14 cellular contexts compared by ENCODE assay signal in the genomic region with DNA sequence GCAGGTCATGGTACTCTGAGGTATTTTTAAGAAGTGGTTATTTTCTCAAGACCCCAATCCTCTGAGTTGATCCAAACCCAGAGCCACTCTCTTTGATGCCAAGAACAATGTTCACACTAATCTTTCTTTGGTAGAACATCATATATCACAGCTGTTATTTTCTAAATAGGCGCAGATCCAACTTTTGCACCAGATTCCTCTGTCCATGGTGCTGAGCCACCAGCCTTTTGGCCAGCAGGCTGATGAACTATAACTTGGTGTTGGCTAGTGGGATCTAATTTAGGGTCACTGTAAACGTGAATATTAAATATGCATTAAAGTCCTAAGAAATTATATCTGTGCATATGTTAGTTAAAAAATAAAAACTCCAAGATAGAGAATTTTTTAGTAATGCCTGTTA. TPM values are rescaled to one million over a fixed set of nuclear protein-coding genes. Genes with fewer than 3 reads are reported as not detected.
DNase-seq lines count a peak whose midpoint lies in the region; ATAC-seq and TF ChIP-seq lines count a peak whose summit lies in the region.
"Had no signal": no experiment of that assay in that cellular context is flagged by ENCODE, and none has a peak within 500 bp of the region (broad histone marks: within the 10 kb centered on the region; RNA-seq: fewer than 3 reads in every experiment).

No MANE protein-coding gene starts in this region.

- POLR2A ChIA-PET in activated CD4-positive, alpha-beta memory T cell treated with anti-CD3 and anti-CD28 coated beads for 36 hours (lab: Charles Lee) = no interaction called here
- POLR2A ChIA-PET in activated CD4-positive, alpha-beta memory T cell treated with anti-CD3 and anti-CD28 coated beads, Interleukin-2, amount 10 ng/mL, durations not matched to agents 7 days and 5 days (lab: Charles Lee) = no interaction called here

- H3K4me1 ChIP-seq in Peyer's patch = no peaks in the 10 kb centered on the region

- TF ChIP-seq CTCF in brain microvascular endothelial cell (IDR thresholded peaks at IDR 0.05; ENCODE audit: low read depth, low read length, missing control alignments) (no peak), Peyer's patch (IDR thresholded peaks at IDR 0.05) (no peak)

- ATAC-seq in HG03175 (IDR thresholded peaks at IDR 0.05; ENCODE audit: unreplicated experiment) = no peak
- ATAC-seq: T-cell had no signal

- H3K27me3 ChIP-seq in brain microvascular endothelial cell (replicated peaks) (no peaks in the 10 kb centered on the region), Peyer's patch (no peaks in the 10 kb centered on the region)

- H3K4me3 Mint-ChIP-seq in activated CD4-positive, alpha-beta memory T cell treated with anti-CD3 and anti-CD28 coated beads for 36 hours = no peak overlapping the region
- no peak overlapping the region for H3K4me3 Mint-ChIP-seq in activated CD4-positive, alpha-beta memory T cell treated with anti-CD3 and anti-CD28 coated beads, Interleukin-2, amount 10 ng/mL, durations not matched to agents 7 days and 5 days
- H3K4me3 Mint-ChIP-seq: immature natural killer cell, T-cell had no signal

- H3K36me3 Mint-ChIP-seq in activated CD4-positive, alpha-beta memory T cell treated with anti-CD3 and anti-CD28 coated beads for 36 hours = peaks cover 27% of the 10 kb centered on the region
- H3K36me3 Mint-ChIP-seq in activated CD4-positive, alpha-beta memory T cell treated with anti-CD3 and anti-CD28 coated beads, Interleukin-2, amount 10 ng/mL, durations not matched to agents 7 days and 5 days (ENCODE audit: low read depth) = peaks cover 47% of the 10 kb centered on the region

- H3K27ac Mint-ChIP-seq in activated CD4-positive, alpha-beta memory T cell treated with anti-CD3 and anti-CD28 coated beads for 36 hours = no peak overlapping the region
- H3K27ac Mint-ChIP-seq in activated CD4-positive, alpha-beta memory T cell treated with anti-CD3 and anti-CD28 coated beads, Interleukin-2, amount 10 ng/mL, durations not matched to agents 7 days and 5 days = no peak overlapping the region
- H3K27ac Mint-ChIP-seq: immature natural killer cell had no signal

- in situ Hi-C loops in brain microvascular endothelial cell (cut with HindIII; ENCODE audit: low pct_ligation_motif_present, low sequenced_read_pairs) = no loop called here

- CTCF ChIA-PET in activated CD4-positive, alpha-beta memory T cell treated with anti-CD3 and anti-CD28 coated beads for 36 hours (lab: Charles Lee) = no interaction called here
- CTCF ChIA-PET in activated CD4-positive, alpha-beta memory T cell treated with anti-CD3 and anti-CD28 coated beads, Interleukin-2, amount 10 ng/mL, durations not matched to agents 7 days and 5 days (lab: Charles Lee) = interaction anchor here (0.7 to 1.4 kb wide), 2 partner anchors 39 kb away, joined by 3 to 6 read pairs; no protein-coding TSS in a partner anchor

- H3K4me3 ChIP-seq in brain microvascular endothelial cell (ENCODE audit: low read depth, low read length) (no peak overlapping the region), Peyer's patch (no peak overlapping the region)

- intact Hi-C loops in activated CD4-positive, alpha-beta memory T cell treated with anti-CD3 and anti-CD28 coated beads for 36 hours (cut with micrococcal nuclease) = no loop called here

- peaks cover 19% of the 10 kb centered on the region for H3K4me1 Mint-ChIP-seq in activated CD4-positive, alpha-beta memory T cell treated with anti-CD3 and anti-CD28 coated beads for 36 hours (ENCODE audit: low read depth)
- peaks cover 21% of the 10 kb centered on the region for H3K4me1 Mint-ChIP-seq in activated CD4-positive, alpha-beta memory T cell treated with anti-CD3 and anti-CD28 coated beads, Interleukin-2, amount 10 ng/mL, durations not matched to agents 7 days and 5 days

- H3K27me3 Mint-ChIP-seq in activated CD4-positive, alpha-beta memory T cell treated with anti-CD3 and anti-CD28 coated beads for 36 hours = no peaks in the 10 kb centered on the region
- H3K27me3 Mint-ChIP-seq in activated CD4-positive, alpha-beta memory T cell treated with anti-CD3 and anti-CD28 coated beads, Interleukin-2, amount 10 ng/mL, durations not matched to agents 7 days and 5 days = no peaks in the 10 kb centered on the region
- H3K27me3 Mint-ChIP-seq: T-cell had no signal

- H3K27ac ChIP-seq in brain microvascular endothelial cell (no peak overlapping the region), Peyer's patch (no peak overlapping the region)

- H3K9me3 Mint-ChIP-seq in activated CD4-positive, alpha-beta memory T cell treated with anti-CD3 and anti-CD28 coated beads for 36 hours = no peaks in the 10 kb centered on the region
- no peaks in the 10 kb centered on the region for H3K9me3 Mint-ChIP-seq in activated CD4-positive, alpha-beta memory T cell treated with anti-CD3 and anti-CD28 coated beads, Interleukin-2, amount 10 ng/mL, durations not matched to agents 7 days and 5 days
- H3K9me3 Mint-ChIP-seq: immature natural killer cell, T-cell had no signal

- TF ChIP-seq POLR2A in Peyer's patch (IDR thresholded peaks at IDR 0.05) = no peak

- peak; percentile 24 for DNase-seq in activated CD4-positive, alpha-beta memory T cell treated with anti-CD3 and anti-CD28 coated beads for 36 hours
- no peak for DNase-seq in activated CD4-positive, alpha-beta memory T cell treated with anti-CD3 and anti-CD28 coated beads, Interleukin-2, amount 10 ng/mL, durations not matched to agents 7 days and 5 days
- DNase-seq in NCI-H460 (ENCODE audit: extremely low read depth, low read depth) (peak; percentile 30), brain microvascular endothelial cell (peak; percentile 14), myocyte (ENCODE audit: low read depth) (peak; percentile 75), Peyer's patch (no peak), NCI-H2081 treated with DMSO at 0.1 percent for 48 hours (lab: John Stamatoyannopoulos, UW) (no peak)
- DNase-seq: activated CD8-positive, alpha-beta memory T cell treated with anti-CD3 and anti-CD28 coated beads for 24 hours; activated gamma-delta T cell treated with Interleukin-2 at 50 U/mL for 16 hours; DMS79 treated with DMSO at 0.1 percent for 48 hours; immature natural killer cell; T-cell had no signal

- no peaks in the 10 kb centered on the region for H3K9me3 ChIP-seq in Peyer's patch

- H3K36me3 ChIP-seq in brain microvascular endothelial cell (replicated peaks) = no peaks in the 10 kb centered on the region
- peaks cover 0 to 3% (median 0%) of the 10 kb centered on the region in 3 donors for H3K36me3 ChIP-seq in Peyer's patch

RNA-seq across cellular contexts. Expression of a gene that starts 7.0 kb away (rescaled TPM):
- 1 to 10 TPM; 4.6 to 5.1 TPM for total RNA-seq in activated CD4-positive, alpha-beta memory T cell treated with anti-CD3 and anti-CD28 coated beads for 36 hours
- 1 to 10 TPM; 4.1 to 4.3 TPM for total RNA-seq in activated CD4-positive, alpha-beta memory T cell treated with anti-CD3 and anti-CD28 coated beads, Interleukin-2, amount 10 ng/mL, durations not matched to agents 7 days and 5 days
- 5.5 and 7.0 TPM in 2 replicates for total RNA-seq in NCI-H460 (2014; rRNA removed; shearing (Covaris generic))
- polyA plus RNA-seq in NCI-H460 (2014; cell fraction: nucleus; rRNA removed) = 1.3 and 1.9 TPM in 2 replicates
- 6.6 and 6.8 TPM in 2 replicates for total RNA-seq in myocyte
- 1.8 TPM for polyA plus RNA-seq in myocyte (2012)
- 1 to 10 TPM; 2.4 to 4.0 (median 3.0) TPM for total RNA-seq in Peyer's patch

RNA-seq across cellular contexts. Expression of a gene that starts 47.9 kb away (rescaled TPM):
- not detected for total RNA-seq in activated CD4-positive, alpha-beta memory T cell treated with anti-CD3 and anti-CD28 coated beads for 36 hours
- not detected for total RNA-seq in activated CD4-positive, alpha-beta memory T cell treated with anti-CD3 and anti-CD28 coated beads, Interleukin-2, amount 10 ng/mL, durations not matched to agents 7 days and 5 days
- total RNA-seq in NCI-H460 (2014; rRNA removed; shearing (Covaris generic)) = not detected in 2 replicates
- polyA plus RNA-seq in NCI-H460 (2014; cell fraction: nucleus; rRNA removed) = not detected in 2 replicates
- total RNA-seq in myocyte (not detected in 2 replicates), Peyer's patch (not detected)
- not detected for polyA plus RNA-seq in myocyte (2012)
- total RNA-seq: pulmonary artery endothelial cell had no signal
- polyA plus RNA-seq: immature natural killer cell had no signal

Comparison
In these comparisons a context has a peak if more than half of its experiments do, and no peak if none do; other contexts are left out.
1. DNase-seq: peak in activated CD4-positive, alpha-beta memory T cell treated with anti-CD3 and anti-CD28 coated beads for 36 hours (single experiment), NCI-H460 (single experiment), brain microvascular endothelial cell (single experiment) and myocyte (single experiment); none in activated CD4-positive, alpha-beta memory T cell treated with anti-CD3 and anti-CD28 coated beads, Interleukin-2, amount 10 ng/mL, durations not matched to agents 7 days and 5 days (single experiment), Peyer's patch (0 of 3) and NCI-H2081 treated with DMSO at 0.1 percent for 48 hours (single experiment).